Comparison of ENCODE assay signal across 8 cellular contexts in the genomic region with DNA sequence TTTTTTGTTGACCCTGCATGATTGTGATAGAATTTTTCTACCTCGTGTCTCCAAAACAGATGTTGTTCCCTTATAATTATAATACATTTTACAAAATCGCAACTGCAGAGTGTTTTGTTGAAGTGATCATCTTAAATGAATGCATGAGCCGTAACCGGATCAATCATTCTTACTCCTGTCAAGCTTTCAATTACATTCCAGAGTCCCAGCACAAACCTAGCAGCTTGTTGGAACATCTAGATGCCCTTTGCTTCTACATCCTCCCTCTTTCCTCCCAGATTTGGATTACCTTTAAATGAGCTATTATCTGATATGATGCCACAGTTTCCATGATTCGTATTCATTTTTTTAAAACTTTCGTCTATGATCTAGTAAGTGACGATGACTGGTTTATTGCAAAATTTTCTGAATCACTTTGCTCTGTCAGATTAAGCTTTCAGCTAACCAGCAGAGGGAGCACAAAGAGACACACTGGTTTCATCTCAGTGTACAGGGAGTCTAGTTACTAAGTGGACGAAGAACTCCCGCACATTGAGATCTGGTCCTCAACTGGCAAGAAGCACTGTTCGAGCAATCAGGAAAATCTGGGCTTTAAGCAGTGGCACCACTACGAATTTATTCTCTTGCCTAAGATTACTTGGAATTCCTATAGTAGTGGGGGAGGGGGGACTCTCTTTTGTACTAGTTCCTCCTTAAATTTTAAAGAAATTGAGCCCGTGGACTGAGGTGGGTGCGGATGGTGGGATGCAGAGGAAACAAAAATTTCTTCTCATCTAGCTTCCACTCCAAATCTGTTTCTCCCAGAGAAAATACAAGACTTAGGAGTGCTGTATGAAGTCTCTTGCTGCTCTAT. TPM values are rescaled to one million over a fixed set of nuclear protein-coding genes. Genes with fewer than 3 reads are reported as not detected.
A peak's percentile ranks its signal among the peaks of the same experiment; 100 is the strongest.
DNase-seq lines count a peak whose midpoint lies in the region; ATAC-seq and TF ChIP-seq lines count a peak whose summit lies in the region.

No MANE protein-coding gene starts in this region.

- H3K36me3 ChIP-seq in GM23248 (ENCODE audit: low read depth) (no peaks in the 10 kb centered on the region), Loucy (ENCODE audit: insufficient read depth, low read length) (no peaks in the 10 kb centered on the region), thoracic aorta (no peaks in the 10 kb centered on the region)

- H3K9me2 ChIP-seq in GM23248 (ENCODE audit: insufficient read depth): no peaks in the 10 kb centered on the region
- no peaks in the 10 kb centered on the region for H3K9me2 ChIP-seq in Loucy (replicated peaks; ENCODE audit: low read depth, low read length)

- in situ Hi-C loops in GM23248 (cut with MboI): loop anchor here (10.0 to 25.0 kb wide), 2 partner anchors 169 to 466 kb away; no protein-coding TSS in a partner anchor

- H3K9me3 ChIP-seq in GM23248 (ENCODE audit: low read depth) (no peaks in the 10 kb centered on the region), Loucy (ENCODE audit: insufficient read depth, low read depth, low read length) (no peaks in the 10 kb centered on the region), thoracic aorta (no peaks in the 10 kb centered on the region)

- H3K27ac ChIP-seq in GM23248 (no peak overlapping the region), thoracic aorta (no peak overlapping the region)

- no peaks in the 10 kb centered on the region for H4K20me1 ChIP-seq in GM23248 (ENCODE audit: insufficient read depth)
- H4K20me1 ChIP-seq in Loucy (ENCODE audit: insufficient read depth, low read length, poor library complexity, severe bottlenecking): no peaks in the 10 kb centered on the region

- no peak overlapping the region for H3K4me3 Mint-ChIP-seq in activated naive CD4-positive, alpha-beta T cell treated with anti-CD3 and anti-CD28 coated beads, Interleukin-2, amount 10 ng/mL, durations not matched to agents 7 days and 5 days
- H3K4me3 Mint-ChIP-seq in chondrocyte (ENCODE audit: unreplicated experiment): no peak overlapping the region

- TF ChIP-seq CTCF in Loucy (conservative IDR thresholded peaks at IDR 0.05; ENCODE audit: low read length) (peak; percentile 72), chondrocyte (IDR thresholded peaks at IDR 0.05) (peak; percentile 89), thoracic aorta (IDR thresholded peaks at IDR 0.05) (peak; percentile 44)

- no peak overlapping the region for H3K27ac Mint-ChIP-seq in activated naive CD4-positive, alpha-beta T cell treated with anti-CD3 and anti-CD28 coated beads, Interleukin-2, amount 10 ng/mL, durations not matched to agents 7 days and 5 days
- no peak overlapping the region for H3K27ac Mint-ChIP-seq in chondrocyte (ENCODE audit: unreplicated experiment)

- H3K27me3 Mint-ChIP-seq in activated naive CD4-positive, alpha-beta T cell treated with anti-CD3 and anti-CD28 coated beads, Interleukin-2, amount 10 ng/mL, durations not matched to agents 7 days and 5 days: peaks cover 18% of the 10 kb centered on the region
- H3K27me3 Mint-ChIP-seq in chondrocyte (ENCODE audit: low read depth): peaks cover 15% of the 10 kb centered on the region

- peaks cover 6% of the 10 kb centered on the region for H3K4me1 Mint-ChIP-seq in activated naive CD4-positive, alpha-beta T cell treated with anti-CD3 and anti-CD28 coated beads, Interleukin-2, amount 10 ng/mL, durations not matched to agents 7 days and 5 days
- peaks cover 7% of the 10 kb centered on the region for H3K4me1 Mint-ChIP-seq in chondrocyte (ENCODE audit: low read depth)

- CTCF ChIA-PET in activated naive CD4-positive, alpha-beta T cell treated with anti-CD3 and anti-CD28 coated beads, Interleukin-2, amount 10 ng/mL, durations not matched to agents 7 days and 5 days (lab: Charles Lee): interaction anchor here (1.0 to 2.8 kb wide), 16 partner anchors 9 to 468 kb away, joined by 3 to 32 read pairs (median 6); partner anchors contain the start of genes CEP128 and TSHR

- H3F3A ChIP-seq in GM23248 (ENCODE audit: insufficient read depth) (no peaks in the 10 kb centered on the region), Loucy (ENCODE audit: low read depth) (no peaks in the 10 kb centered on the region)

- H3K36me3 Mint-ChIP-seq in activated naive CD4-positive, alpha-beta T cell treated with anti-CD3 and anti-CD28 coated beads, Interleukin-2, amount 10 ng/mL, durations not matched to agents 7 days and 5 days: no peaks in the 10 kb centered on the region
- peaks cover 1% of the 10 kb centered on the region for H3K36me3 Mint-ChIP-seq in chondrocyte (ENCODE audit: low read depth)

- peak; percentile 38 for DNase-seq in activated naive CD4-positive, alpha-beta T cell treated with anti-CD3 and anti-CD28 coated beads, Interleukin-2, amount 10 ng/mL, durations not matched to agents 7 days and 5 days
- DNase-seq in activated naive CD4-positive, alpha-beta T cell treated with Interleukin-2 at 50 U/mL for 16 hours: no peak
- peak; percentile 93 for DNase-seq in GM23248
- DNase-seq in RPMI8226: peak; percentile 43
- DNase-seq in chondrocyte (ENCODE audit: low spot score): no peak
- peak; percentile 48 for DNase-seq in left lobe of liver (ENCODE audit: low spot score)
- DNase-seq in thoracic aorta (ENCODE audit: low spot score): no peak

- H3K9ac ChIP-seq in GM23248 (no peak overlapping the region), Loucy (ENCODE audit: low read depth, low read length, poor library complexity, severe bottlenecking) (no peak overlapping the region)

- H2AFZ ChIP-seq in GM23248 (0 out of 2 replicates have a peak overlapping the region, but pooled peaks have one; percentile 37), Loucy (ENCODE audit: low read length) (no peak overlapping the region)

- whole genome bisulfite sequencing in GM23248 (ENCODE audit: low coverage in 1 of 2, low lambda C conversion rate in 2 of 2, missing lambda C conversion rate in 2 of 2), 2 experiments: 20 to 21% methylated on average over 13 of the region's 13 CpGs

- H3K79me2 ChIP-seq in GM23248 (ENCODE audit: insufficient read depth) (no peaks in the 10 kb centered on the region), Loucy (ENCODE audit: insufficient read depth, low read length) (no peaks in the 10 kb centered on the region)

- H3K4me3 ChIP-seq in GM23248 (no peak overlapping the region), Loucy (ENCODE audit: low read length, poor library complexity, severe bottlenecking) (no peak overlapping the region), thoracic aorta (no peak overlapping the region)

- no peaks in the 10 kb centered on the region; the same call in 1 of the 2 replicates for H3K27me3 ChIP-seq in GM23248 (replicated peaks; ENCODE audit: insufficient read depth)
- no peaks in the 10 kb centered on the region for H3K27me3 ChIP-seq in Loucy (ENCODE audit: insufficient read depth, low read length, poor library complexity, severe bottlenecking)
- no peaks in the 10 kb centered on the region for H3K27me3 ChIP-seq in thoracic aorta (replicated peaks; ENCODE audit: insufficient read depth)

- ATAC-seq in left lobe of liver: peak; percentile 94
- ATAC-seq in thoracic aorta (ENCODE audit: insufficient number of reproducible peaks, low FRiP score, low read depth): peak; percentile 82

- H3K9me3 Mint-ChIP-seq in activated naive CD4-positive, alpha-beta T cell treated with anti-CD3 and anti-CD28 coated beads, Interleukin-2, amount 10 ng/mL, durations not matched to agents 7 days and 5 days: no peaks in the 10 kb centered on the region
- H3K9me3 Mint-ChIP-seq in chondrocyte (ENCODE audit: low read depth): no peaks in the 10 kb centered on the region

- H3K4me1 ChIP-seq in GM23248 (ENCODE audit: insufficient read depth) (no peaks in the 10 kb centered on the region), Loucy (ENCODE audit: insufficient read depth, low read length, poor library complexity, severe bottlenecking) (peaks cover 7% of the 10 kb centered on the region), thoracic aorta (ENCODE audit: control insufficient read depth in 1 of 2, low read depth in 2 of 2) (no peaks in the 10 kb centered on the region)

- H3K4me2 ChIP-seq in GM23248 (ENCODE audit: unreplicated experiment) (no peak overlapping the region), Loucy (ENCODE audit: low read depth, low read length, poor library complexity, severe bottlenecking) (no peak overlapping the region)

RNA-seq across cellular contexts. Expression of gene TSHR, which starts 40.9 kb away (rescaled TPM):
- not detected in 2 replicates for total RNA-seq in GM23248 (2014; rRNA removed; shearing (Covaris generic))
- polyA plus RNA-seq in GM23248 (2016; fragmentation: Nextera tagmentation; extraction: Ambion mirVana): not detected in 2 replicates
- total RNA-seq in chondrocyte: 0.51 TPM in 1 of 3 replicates, not detected in the others
- total RNA-seq in left lobe of liver: 0.15 TPM
- total RNA-seq in thoracic aorta: under 1 TPM in 1 of 2 donors, not detected in 1; 0.63 TPM

RNA-seq across cellular contexts. Expression of gene CEP128, which starts 54.7 kb away (rescaled TPM):
- total RNA-seq in GM23248 (2014; rRNA removed; shearing (Covaris generic)): 0.76 and 5.2 TPM in 2 replicates
- 1.7 and 2.4 TPM in 2 replicates for polyA plus RNA-seq in GM23248 (2016; fragmentation: Nextera tagmentation; extraction: Ambion mirVana)
- 2.7 to 7.8 TPM (median 3.5 TPM) in 3 replicates for total RNA-seq in chondrocyte
- 1.7 TPM for total RNA-seq in left lobe of liver
- 1 to 10 TPM; 2.1 to 4.7 TPM for total RNA-seq in thoracic aorta

Comparison
In these comparisons a context has a peak if more than half of its experiments do, and no peak if none do; other contexts are left out.
1. DNase-seq: peak in activated naive CD4-positive, alpha-beta T cell treated with anti-CD3 and anti-CD28 coated beads, Interleukin-2, amount 10 ng/mL, durations not matched to agents 7 days and 5 days (single experiment), GM23248 (single experiment), RPMI8226 (single experiment) and left lobe of liver (single experiment); none in activated naive CD4-positive, alpha-beta T cell treated with Interleukin-2 at 50 U/mL for 16 hours (single experiment), chondrocyte (single experiment) and thoracic aorta (single experiment).
2. Peak in every context shown above with its lines, with median percentiles within 50 percentile points of each other: CTCF ChIP-seq.